Comparison of ENCODE assay signal across 8 cellular contexts in the genomic region with DNA sequence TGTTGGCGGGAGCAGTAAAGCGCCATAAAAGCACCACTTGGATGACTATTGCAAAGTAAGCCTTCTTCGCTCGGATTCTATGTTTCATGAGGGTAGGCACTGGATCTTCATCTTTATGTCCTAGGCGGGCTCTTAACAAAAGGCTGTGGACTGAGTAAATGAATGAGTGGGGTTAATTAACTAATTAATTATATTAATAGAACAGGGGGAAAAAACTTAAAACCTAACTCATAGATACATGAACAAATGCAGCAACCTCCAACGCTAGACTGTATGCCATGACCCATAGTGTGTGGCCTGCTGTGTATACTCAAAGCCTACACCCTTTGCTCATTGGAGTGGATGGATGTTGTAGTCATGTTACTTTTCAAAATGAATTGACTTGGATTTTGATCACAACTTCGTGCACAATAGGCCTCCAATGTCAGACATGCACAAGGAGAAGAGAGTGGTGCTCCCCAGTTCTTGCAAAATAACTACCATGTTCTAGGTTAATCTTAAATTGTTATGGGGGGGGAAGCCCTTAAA. TPM values are rescaled to one million over a fixed set of nuclear protein-coding genes. Genes with fewer than 3 reads are reported as not detected.
DNase-seq lines count a peak whose midpoint lies in the region; ATAC-seq and TF ChIP-seq lines count a peak whose summit lies in the region.

No MANE protein-coding gene starts in this region.

- H3K36me3 Mint-ChIP-seq in MCF 10A (ENCODE audit: insufficient read depth, unreplicated experiment) (no peaks in the 10 kb centered on the region), type B pancreatic cell (no peaks in the 10 kb centered on the region)
- H3K36me3 Mint-ChIP-seq in activated T-helper 2 cell treated with anti-CD3 and anti-CD28 coated beads, Interferon-gamma antibody, Interleukin-2, Interleukin-4, amounts not matched to agents 10 μg/mL and 5 μg/mL and 100 μg/mL, durations not matched to agents 14 hours and 24 hours and 36 hours (ENCODE audit: low read depth), result peaks cover 44% of the 10 kb centered on the region

- no peak overlapping the region for H3K27ac Mint-ChIP-seq in MCF 10A (ENCODE audit: low read depth, unreplicated experiment)
- peak overlapping the region; percentile 94 for H3K27ac Mint-ChIP-seq in activated T-helper 2 cell treated with anti-CD3 and anti-CD28 coated beads, Interferon-gamma antibody, Interleukin-2, Interleukin-4, amounts not matched to agents 10 μg/mL and 5 μg/mL and 100 μg/mL, durations not matched to agents 14 hours and 24 hours and 36 hours
- H3K27ac Mint-ChIP-seq in type B pancreatic cell, result no peak overlapping the region

- TF ChIP-seq CTCF in breast epithelium (IDR thresholded peaks at IDR 0.05), result no peak
- TF ChIP-seq CTCF in MCF 10A (IDR thresholded peaks at IDR 0.05; ENCODE audit: unreplicated experiment), result no peak
- TF ChIP-seq CTCF in lower lobe of right lung (IDR thresholded peaks at IDR 0.05), result no peak
- no peak for TF ChIP-seq CTCF in type B pancreatic cell (conservative IDR thresholded peaks at IDR 0.05)

- DNase-seq in breast epithelium (ENCODE audit: low spot score in 2 of 2) (no peak), MCF 10A (ENCODE audit: unreplicated experiment) (no peak), lower lobe of right lung (no peak), type B pancreatic cell (ENCODE audit: extremely low spot score, unreplicated experiment) (no peak), NCI-H226 (no peak)
- no peak for DNase-seq in activated T-helper 2 cell treated with anti-CD3 and anti-CD28 coated beads, Interferon-gamma antibody, Interleukin-2, Interleukin-4, amounts not matched to agents 10 μg/mL and 5 μg/mL and 100 μg/mL, durations not matched to agents 14 hours and 24 hours and 36 hours (ENCODE audit: low spot score)
- no peak for DNase-seq in effector CD8-positive, alpha-beta T cell (lab: John Stamatoyannopoulos, UW)

- H3K27ac ChIP-seq in breast epithelium (no peak overlapping the region), lower lobe of right lung (peak overlapping the region; percentile 73)

- peak overlapping the region; percentile 45 to 69 (median 49) for H3K4me3 ChIP-seq in breast epithelium
- peak overlapping the region; percentile 63 for H3K4me3 ChIP-seq in lower lobe of right lung

- H3K36me3 ChIP-seq in breast epithelium, result no peaks in the 10 kb centered on the region
- no peaks in the 10 kb centered on the region for H3K36me3 ChIP-seq in lower lobe of right lung

- BruUV-seq in MCF 10A (replicated peaks; lab: Mats Ljungman, UMichigan), result no TSS peak

- H3K4me1 Mint-ChIP-seq in MCF 10A (ENCODE audit: insufficient read depth, unreplicated experiment) (peaks cover 6% of the 10 kb centered on the region), type B pancreatic cell (ENCODE audit: unreplicated experiment) (peaks cover 11% of the 10 kb centered on the region)
- peaks cover 28% of the 10 kb centered on the region for H3K4me1 Mint-ChIP-seq in activated T-helper 2 cell treated with anti-CD3 and anti-CD28 coated beads, Interferon-gamma antibody, Interleukin-2, Interleukin-4, amounts not matched to agents 10 μg/mL and 5 μg/mL and 100 μg/mL, durations not matched to agents 14 hours and 24 hours and 36 hours (ENCODE audit: low read depth)

- TF ChIP-seq POLR2A in breast epithelium (IDR thresholded peaks at IDR 0.05), result no peak

- H3K9me3 ChIP-seq in breast epithelium (no peaks in the 10 kb centered on the region), lower lobe of right lung (no peaks in the 10 kb centered on the region)

- POLR2A ChIA-PET in MCF 10A (lab: Yijun Ruan, JAX), result no interaction called here

- intact Hi-C loops in breast epithelium (cut with DNase I; ENCODE audit: low total_unique reads), result no loop called here
- intact Hi-C loops in MCF 10A (cut with micrococcal nuclease), result no loop called here
- intact Hi-C loops in activated T-helper 2 cell treated with anti-CD3 and anti-CD28 coated beads, Interferon-gamma antibody, Interleukin-2, Interleukin-4, amounts not matched to agents 10 μg/mL and 5 μg/mL and 100 μg/mL, durations not matched to agents 14 hours and 24 hours and 36 hours (cut with micrococcal nuclease), result loop anchor here (2.0 to 10.0 kb wide), 2 partner anchors 16 to 292 kb away; no protein-coding TSS in a partner anchor
- intact Hi-C loops in lower lobe of right lung (cut with DNase I), result no loop called here

- no peak overlapping the region for H3K4me3 Mint-ChIP-seq in MCF 10A (ENCODE audit: unreplicated experiment)
- peak overlapping the region; percentile 88 for H3K4me3 Mint-ChIP-seq in activated T-helper 2 cell treated with anti-CD3 and anti-CD28 coated beads, Interferon-gamma antibody, Interleukin-2, Interleukin-4, amounts not matched to agents 10 μg/mL and 5 μg/mL and 100 μg/mL, durations not matched to agents 14 hours and 24 hours and 36 hours (ENCODE audit: low read depth)
- peak overlapping the region; percentile 54 for H3K4me3 Mint-ChIP-seq in type B pancreatic cell

- CTCF ChIA-PET in MCF 10A (lab: Yijun Ruan, JAX), result interaction anchor here (0.6 to 0.8 kb wide), 3 partner anchors 19 to 519 kb away, joined by 3 to 4 read pairs (median 3); no protein-coding TSS in a partner anchor

- H3K9me3 Mint-ChIP-seq in MCF 10A (ENCODE audit: unreplicated experiment), result no peaks in the 10 kb centered on the region
- H3K9me3 Mint-ChIP-seq in activated T-helper 2 cell treated with anti-CD3 and anti-CD28 coated beads, Interferon-gamma antibody, Interleukin-2, Interleukin-4, amounts not matched to agents 10 μg/mL and 5 μg/mL and 100 μg/mL, durations not matched to agents 14 hours and 24 hours and 36 hours, result no peaks in the 10 kb centered on the region
- H3K9me3 Mint-ChIP-seq in type B pancreatic cell, result no peaks in the 10 kb centered on the region

- peaks cover 22% of the 10 kb centered on the region for H3K27me3 Mint-ChIP-seq in MCF 10A (ENCODE audit: insufficient read depth, unreplicated experiment)
- no peaks in the 10 kb centered on the region for H3K27me3 Mint-ChIP-seq in activated T-helper 2 cell treated with anti-CD3 and anti-CD28 coated beads, Interferon-gamma antibody, Interleukin-2, Interleukin-4, amounts not matched to agents 10 μg/mL and 5 μg/mL and 100 μg/mL, durations not matched to agents 14 hours and 24 hours and 36 hours (ENCODE audit: low read depth)
- H3K27me3 Mint-ChIP-seq in type B pancreatic cell, result peaks cover 90% of the 10 kb centered on the region

- H3K27me3 ChIP-seq in breast epithelium (peaks cover 11 to 55% of the 10 kb centered on the region in 2 donors), lower lobe of right lung (ENCODE audit: low read depth) (peaks cover 68% of the 10 kb centered on the region)

- H3K4me1 ChIP-seq in breast epithelium (peaks cover 16 to 32% of the 10 kb centered on the region in 2 donors), lower lobe of right lung (peaks cover 47% of the 10 kb centered on the region)

- ATAC-seq in lower lobe of right lung (no peak), HG02642 (IDR thresholded peaks at IDR 0.05; ENCODE audit: poor library complexity, unreplicated experiment) (no peak)

RNA-seq across cellular contexts. Expression of gene GFI1, which starts 0.4 kb away (rescaled TPM):
- total RNA-seq in breast epithelium (1 to 10 TPM in 1 of 3 donors, under 1 TPM in 2; 0.80 to 1.5 (median 0.98) TPM), MCF 10A (2022) (0.27 TPM in 1 of 2 replicates, not detected in the other), lower lobe of right lung (3.3 TPM), type B pancreatic cell (ENCODE audit: low replicate concordance) (0.10 and 0.17 TPM in 2 replicates)
- 93.8 and 99.4 TPM in 2 replicates for total RNA-seq in activated T-helper 2 cell treated with anti-CD3 and anti-CD28 coated beads, Interferon-gamma antibody, Interleukin-2, Interleukin-4, amounts not matched to agents 10 μg/mL and 5 μg/mL and 100 μg/mL, durations not matched to agents 14 hours and 24 hours and 36 hours

Comparison
In these comparisons a context has a peak if more than half of its experiments do, and no peak if none do; other contexts are left out.
1. RNA of gene GFI1, which starts 0.4 kb away (total RNA-seq): 93.8 to 99.4 TPM in activated T-helper 2 cell treated with anti-CD3 and anti-CD28 coated beads, Interferon-gamma antibody, Interleukin-2, Interleukin-4, amounts not matched to agents 10 μg/mL and 5 μg/mL and 100 μg/mL, durations not matched to agents 14 hours and 24 hours and 36 hours; 3.3 TPM in lower lobe of right lung (single experiment), 0.80 to 1.5 TPM in breast epithelium, 0.10 to 0.17 TPM in type B pancreatic cell and 0.27 TPM in MCF 10A; every median in the first group is over 10 times any median in the second.